ENCODE assay signal across 1 cellular context in the genomic region with DNA sequence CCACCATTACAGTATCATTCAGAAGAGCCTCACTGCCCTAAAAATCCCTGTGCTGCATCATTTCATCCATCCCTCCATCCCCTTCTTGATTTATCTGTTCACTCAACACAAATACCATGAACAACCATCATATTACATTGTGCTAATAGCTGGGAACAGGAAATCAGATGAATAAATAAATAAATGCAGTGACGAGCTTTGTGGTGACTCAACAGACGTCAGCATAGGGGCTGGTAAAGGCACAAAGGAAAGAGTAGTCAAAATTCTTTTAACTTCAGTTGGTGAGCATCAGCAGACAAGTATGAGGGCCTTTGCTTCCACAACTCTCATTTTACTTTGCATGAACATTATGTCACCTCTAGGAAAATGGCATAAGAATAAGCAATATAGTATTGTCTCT.
TF ChIP-seq lines count a peak whose summit lies in the region.

No MANE protein-coding gene starts in this region.

TF ChIP-seq in IMR-90, 13 proteins besides CTCF, POLR2A, EP300 and RAD21:
- TF ChIP-seq, protein P1, sequence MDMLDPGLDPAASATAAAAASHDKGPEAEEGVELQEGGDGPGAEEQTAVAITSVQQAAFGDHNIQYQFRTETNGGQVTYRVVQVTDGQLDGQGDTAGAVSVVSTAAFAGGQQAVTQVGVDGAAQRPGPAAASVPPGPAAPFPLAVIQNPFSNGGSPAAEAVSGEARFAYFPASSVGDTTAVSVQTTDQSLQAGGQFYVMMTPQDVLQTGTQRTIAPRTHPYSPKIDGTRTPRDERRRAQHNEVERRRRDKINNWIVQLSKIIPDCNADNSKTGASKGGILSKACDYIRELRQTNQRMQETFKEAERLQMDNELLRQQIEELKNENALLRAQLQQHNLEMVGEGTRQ (IDR thresholded peaks at IDR 0.05; ENCODE audit: low read depth, low read length), result no peak
- TF ChIP-seq BHLHE40 (IDR thresholded peaks at IDR 0.05; ENCODE audit: low read depth, low read length), result peak; percentile 41; the same call in 1 of the 2 replicates
- TF ChIP-seq FOS (IDR thresholded peaks at IDR 0.05; ENCODE audit: low read depth, low read length), result peak; percentile 91
- TF ChIP-seq NFE2L2 (IDR thresholded peaks at IDR 0.05; ENCODE audit: low read depth, low read length), result peak; percentile 12; the same call in 1 of the 2 replicates
- peak; percentile 55; the same call in 1 of the 2 replicates for TF ChIP-seq CEBPB (IDR thresholded peaks at IDR 0.05; ENCODE audit: low read depth, low read length)
